ENCODE assay signal across 9 cellular contexts in genomic region chr11:66328036-66328306, GRCh38. TPM values are rescaled to one million over a fixed set of nuclear protein-coding genes. Genes with fewer than 3 reads are reported as not detected.
A peak's percentile ranks its signal among the peaks of the same experiment; 100 is the strongest.
DNase-seq lines count a peak whose midpoint lies in the region; ATAC-seq and TF ChIP-seq lines count a peak whose summit lies in the region.
"Had no signal": no experiment of that assay in that cellular context is flagged by ENCODE, and none has a peak within 500 bp of the region (broad histone marks: within the 10 kb centered on the region; RNA-seq: fewer than 3 reads in every experiment).

No MANE protein-coding gene starts in this region.

- no peaks in the 10 kb centered on the region for H3K9me2 ChIP-seq in GM23338 (ENCODE audit: insufficient read depth)

- H3K4me2 ChIP-seq in GM23338 = no peak overlapping the region

- no peak for DNase-seq in GM23338 (ENCODE audit: low spot score)
- DNase-seq in SJSA1 (ENCODE audit: low read depth in 1 of 2, low spot score in 2 of 2) = peak in 1 of 2 experiments; percentile 96
- peak; percentile 53 for DNase-seq in epithelial cell of esophagus (ENCODE audit: low read depth)
- no peak for DNase-seq in ovary
- DNase-seq in NCI-H1105 (lab: John Stamatoyannopoulos, UW) = no peak
- no peak for DNase-seq in WERI-Rb-1
- no peak for DNase-seq in aorta

- H3K27ac ChIP-seq in GM23338 (ENCODE audit: low read depth) (no peak overlapping the region), SJSA1 (peak overlapping the region; percentile 94), skin epidermis (peak overlapping the region in 16 of 21 experiments; percentile 12 to 86 (median 70)), ovary (no peak overlapping the region), WERI-Rb-1 (no peak overlapping the region), aorta (ENCODE audit: low read depth in 1 of 2, low read length in 2 of 2) (no peak overlapping the region)

- TF ChIP-seq EP300 in ovary (IDR thresholded peaks at IDR 0.05) = no peak

- intact Hi-C loops in ovary (cut with DNase I) = loop anchor here in 3 of 4 donors (1.0 kb wide), 2 partner anchors 16 to 17 kb away; no protein-coding TSS in a partner anchor
- intact Hi-C loops in aorta (cut with DNase I) = loop anchor here in 1 of 2 donors (1.0 kb wide), 1 partner anchor 17 kb away; no protein-coding TSS in a partner anchor

- TF ChIP-seq CTCF in GM23338 (conservative IDR thresholded peaks at IDR 0.05; ENCODE audit: low read depth in 2 of 2) = no peak
- TF ChIP-seq CTCF in epithelial cell of esophagus (IDR thresholded peaks at IDR 0.05; ENCODE audit: insufficient read depth, low read depth, low read length, missing control alignments) = no peak
- no peak for TF ChIP-seq CTCF in ovary (IDR thresholded peaks at IDR 0.05)
- TF ChIP-seq CTCF in WERI-Rb-1 (IDR thresholded peaks at IDR 0.05; ENCODE audit: low read depth, low read length) = no peak

- H3K4me3 Mint-ChIP-seq in GM23338 = no peak overlapping the region

- 89 to 96% (median 94%) methylated on average over 2 of the region's 2 CpGs for WGBS in ovary, 3 donors
- 86 to 93% methylated on average over 2 of the region's 2 CpGs for WGBS in aorta, 2 donors

- ATAC-seq in GM23338 = peak; percentile 10
- ATAC-seq in aorta (ENCODE audit: low FRiP score) = no peak

- TF ChIP-seq POLR2A in ovary (IDR thresholded peaks at IDR 0.05) = no peak

- H3K36me3 ChIP-seq in GM23338 (ENCODE audit: insufficient read depth) = no peaks in the 10 kb centered on the region
- peaks cover 24% of the 10 kb centered on the region for H3K36me3 ChIP-seq in SJSA1
- H3K36me3 ChIP-seq in ovary = no peaks in the 10 kb centered on the region
- H3K36me3 ChIP-seq in WERI-Rb-1 = no peaks in the 10 kb centered on the region
- no peaks in the 10 kb centered on the region for H3K36me3 ChIP-seq in aorta (ENCODE audit: control insufficient read depth in 1 of 2, insufficient read depth in 2 of 2, low read length in 1 of 2)

- H3K4me1 ChIP-seq in GM23338 (ENCODE audit: insufficient read depth) (peaks cover 5% of the 10 kb centered on the region; the same call in 1 of the 2 replicates), SJSA1 (replicated peaks) (peaks cover 92% of the 10 kb centered on the region), ovary (ENCODE audit: insufficient read depth) (peaks cover 14% of the 10 kb centered on the region), aorta (ENCODE audit: control insufficient read depth in 1 of 2, insufficient read depth in 2 of 2, low read length in 2 of 2) (no peaks in the 10 kb centered on the region)

- peaks cover 21% of the 10 kb centered on the region for H3K4me1 Mint-ChIP-seq in GM23338

- H3F3A ChIP-seq in GM23338 (replicated peaks; ENCODE audit: low read depth) = no peaks in the 10 kb centered on the region

- H2AFZ ChIP-seq in GM23338 = no peak overlapping the region

- H3K9me3 Mint-ChIP-seq in GM23338 = no peaks in the 10 kb centered on the region

- H3K4me3 ChIP-seq in GM23338 (no peak overlapping the region), SJSA1 (no peak overlapping the region), epithelial cell of esophagus (ENCODE audit: low read length) (no peak overlapping the region), skin epidermis (no peak overlapping the region), ovary (no peak overlapping the region), WERI-Rb-1 (ENCODE audit: low read depth, low read length) (no peak overlapping the region), aorta (ENCODE audit: low read length in 2 of 2) (no peak overlapping the region)

- H3K9me3 ChIP-seq in SJSA1 (replicated peaks) (no peaks in the 10 kb centered on the region), ovary (no peaks in the 10 kb centered on the region), WERI-Rb-1 (ENCODE audit: severe bottlenecking) (no peaks in the 10 kb centered on the region), aorta (ENCODE audit: control insufficient read depth, low read length) (no peaks in the 10 kb centered on the region)

- H3K27me3 Mint-ChIP-seq in GM23338 (ENCODE audit: insufficient read depth, low read depth, poor library complexity) = peaks cover 21% of the 10 kb centered on the region

- no peaks in the 10 kb centered on the region for H3K79me2 ChIP-seq in GM23338 (replicated peaks; ENCODE audit: insufficient read depth)

- no peaks in the 10 kb centered on the region for H3K36me3 Mint-ChIP-seq in GM23338 (ENCODE audit: low read depth)

- no peaks in the 10 kb centered on the region for H3K27me3 ChIP-seq in GM23338 (ENCODE audit: insufficient read depth)
- no peaks in the 10 kb centered on the region for H3K27me3 ChIP-seq in SJSA1 (replicated peaks)
- H3K27me3 ChIP-seq in ovary = no peaks in the 10 kb centered on the region
- no peaks in the 10 kb centered on the region for H3K27me3 ChIP-seq in WERI-Rb-1 (ENCODE audit: insufficient read depth, low read depth, severe bottlenecking)
- H3K27me3 ChIP-seq in aorta (ENCODE audit: control insufficient read depth in 1 of 2, insufficient read depth in 2 of 2, low read length in 1 of 2) = no peaks in the 10 kb centered on the region

- no peak overlapping the region for H3K27ac Mint-ChIP-seq in GM23338

- H4K20me1 ChIP-seq in GM23338 (replicated peaks; ENCODE audit: insufficient read depth) = no peaks in the 10 kb centered on the region

TF ChIP-seq in GM23338, 12 proteins besides CTCF, POLR2A, EP300 and RAD21 (continues in another document):
- TF ChIP-seq REST (IDR thresholded peaks at IDR 0.05; ENCODE audit: unreplicated experiment) = no peak
- TF ChIP-seq JUNB (IDR thresholded peaks at IDR 0.05; ENCODE audit: unreplicated experiment) = no peak
- TF ChIP-seq ETS1 (IDR thresholded peaks at IDR 0.05) = no peak

RNA-seq across cellular contexts. Expression of gene RIN1, which starts 8.3 kb away (rescaled TPM):
- total RNA-seq in GM23338 (2014; rRNA removed; shearing (Covaris generic)) = 3.7 and 8.2 TPM in 2 replicates
- polyA plus RNA-seq in GM23338 (2016; fragmentation: Nextera tagmentation; extraction: Ambion mirVana) (1.9 and 2.5 TPM in 2 replicates), ovary (1 to 10 TPM in 1 of 2 donors, under 1 TPM in 1; 0.52 to 3.5 TPM), aorta (10 to 100 TPM in 1 of 2 donors, 1 to 10 TPM in 1; 1.8 to 13.3 TPM)
- 44.9 and 58.0 TPM in 2 replicates for total RNA-seq in SJSA1 (2014; rRNA removed; shearing (Covaris generic))
- total RNA-seq in ovary (1 to 10 TPM; 1.8 to 9.5 (median 6.3) TPM), aorta (1 to 10 TPM; 8.3 to 9.1 TPM)

RNA-seq across cellular contexts. Expression of gene CD248, which starts 11.1 kb away (rescaled TPM):
- 2.0 and 3.8 TPM in 2 replicates for total RNA-seq in GM23338 (2014; rRNA removed; shearing (Covaris generic))
- polyA plus RNA-seq in GM23338 (2016; fragmentation: Nextera tagmentation; extraction: Ambion mirVana) = 2.4 and 2.7 TPM in 2 replicates
- total RNA-seq in SJSA1 (2014; rRNA removed; shearing (Covaris generic)) = 576 and 629 TPM in 2 replicates
- total RNA-seq in ovary = 10 to 100 TPM in 6 of 7 donors, 1 to 10 TPM in 1; 4.9 to 47.9 (median 19.9) TPM
- polyA plus RNA-seq in ovary = 10 to 100 TPM in 1 of 2 donors, 1 to 10 TPM in 1; 6.3 to 17.2 TPM
- 100 to 1,000 TPM in 1 of 2 donors, 10 to 100 TPM in 1; 38.6 to 118 TPM for total RNA-seq in aorta
- polyA plus RNA-seq in aorta = 1 to 10 TPM; 3.1 to 7.2 TPM
- total RNA-seq: renal cortical epithelial cell had no signal

RNA-seq across cellular contexts. Expression of gene BRMS1, which starts 16.9 kb away (rescaled TPM):
- 53.6 and 59.1 TPM in 2 replicates for total RNA-seq in GM23338 (2014; rRNA removed; shearing (Covaris generic))
- polyA plus RNA-seq in GM23338 (2016; fragmentation: Nextera tagmentation; extraction: Ambion mirVana) (61.7 and 62.2 TPM in 2 replicates), ovary (10 to 100 TPM; 17.5 to 31.0 TPM), aorta (10 to 100 TPM; 24.4 to 55.2 TPM)
- 170 and 189 TPM in 2 replicates for total RNA-seq in SJSA1 (2014; rRNA removed; shearing (Covaris generic))
- total RNA-seq in ovary (10 to 100 TPM; 19.9 to 32.2 (median 23.4) TPM), aorta (10 to 100 TPM; 21.5 to 22.4 TPM)

RNA-seq across cellular contexts. Expression of gene B4GAT1, which starts 19.5 kb away (rescaled TPM):
- total RNA-seq in GM23338 (2014; rRNA removed; shearing (Covaris generic)) = 41.9 TPM in 2 replicates
- polyA plus RNA-seq in GM23338 (2016; fragmentation: Nextera tagmentation; extraction: Ambion mirVana) (23.5 and 26.7 TPM in 2 replicates), ovary (10 to 100 TPM; 53.2 to 54.2 TPM), aorta (10 to 100 TPM in 1 of 2 donors, 1 to 10 TPM in 1; 7.0 to 18.3 TPM)
- 44.1 and 46.5 TPM in 2 replicates for total RNA-seq in SJSA1 (2014; rRNA removed; shearing (Covaris generic))
- total RNA-seq in ovary (10 to 100 TPM; 30.7 to 44.9 (median 37.8) TPM), aorta (10 to 100 TPM; 11.8 to 18.8 TPM)

RNA-seq across cellular contexts. Expression of gene TMEM151A, which starts 36.3 kb away (rescaled TPM):
- total RNA-seq in GM23338 (2014; rRNA removed; shearing (Covaris generic)) = 4.4 and 5.0 TPM in 2 replicates
- 1.0 and 1.2 TPM in 2 replicates for polyA plus RNA-seq in GM23338 (2016; fragmentation: Nextera tagmentation; extraction: Ambion mirVana)
- total RNA-seq in SJSA1 (2014; rRNA removed; shearing (Covaris generic)) = 0.60 and 0.61 TPM in 2 replicates
- 10 to 100 TPM in 1 of 7 donors, under 1 TPM in 3, not detected in 3; 0.20 to 10.8 (median 0.60) TPM for total RNA-seq in ovary
- under 1 TPM in 1 of 2 donors, not detected in 1; 0.15 TPM for polyA plus RNA-seq in ovary
- under 1 TPM in 1 of 2 donors, not detected in 1; 0.13 TPM for total RNA-seq in aorta
- not detected for polyA plus RNA-seq in aorta

Comparison
In these comparisons a context has a peak if more than half of its experiments do, and no peak if none do; other contexts are left out.
1. H3K27ac ChIP-seq: peak in SJSA1 (single experiment) and skin epidermis (16 of 21); none in GM23338 (single experiment), ovary (0 of 2), WERI-Rb-1 (single experiment) and aorta (0 of 2).